ENCODE assay signal across 26 cellular contexts in the genomic region with DNA sequence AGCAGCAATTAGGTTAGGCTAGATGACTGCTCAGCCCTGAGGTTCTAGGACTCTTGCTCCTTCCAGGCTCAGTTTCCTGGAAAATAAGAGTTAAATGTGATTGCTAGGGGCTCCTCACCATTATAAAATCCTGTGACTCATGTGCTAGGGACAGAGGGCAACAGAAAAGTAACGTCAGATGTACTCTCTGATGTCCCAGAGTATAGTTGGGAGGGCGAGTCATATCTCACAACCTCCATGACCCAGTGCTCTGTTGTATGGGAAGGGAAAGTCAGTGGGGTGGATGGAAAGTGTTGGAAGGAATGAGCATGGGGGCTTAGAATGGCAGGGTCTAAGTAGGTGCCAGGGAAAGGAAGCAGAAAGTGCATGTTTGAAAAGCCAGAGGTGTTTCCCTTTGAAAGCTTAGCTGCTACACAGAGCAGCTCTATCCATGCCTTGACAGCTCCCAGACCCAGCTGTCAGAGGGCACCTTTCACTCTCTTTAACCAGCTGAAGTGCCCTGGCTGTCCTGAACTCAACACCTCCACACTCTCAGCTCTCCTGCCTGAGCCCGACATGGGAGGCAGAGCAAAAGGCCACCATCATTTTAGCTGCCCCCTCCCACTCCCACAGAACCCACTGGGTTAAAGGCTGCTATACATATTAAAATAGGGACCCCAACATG. TPM values are rescaled to one million over a fixed set of nuclear protein-coding genes. Genes with fewer than 3 reads are reported as not detected.
DNase-seq lines count a peak whose midpoint lies in the region; ATAC-seq and TF ChIP-seq lines count a peak whose summit lies in the region.
"Had no signal": no experiment of that assay in that cellular context is flagged by ENCODE, and none has a peak within 500 bp of the region (broad histone marks: within the 10 kb centered on the region; RNA-seq: fewer than 3 reads in every experiment).

No MANE protein-coding gene starts in this region.

- TF ChIP-seq CTCF in mammary epithelial cell (conservative IDR thresholded peaks at IDR 0.05 in 1 of 2, IDR thresholded peaks at IDR 0.05 in 1 of 2; ENCODE audit: extremely low read depth in 1 of 2, insufficient read depth in 1 of 2, low read depth in 1 of 2, low read length in 2 of 2) (no peak), cardiac muscle cell (IDR thresholded peaks at IDR 0.05; ENCODE audit: low read depth, low read length) (no peak), lung (IDR thresholded peaks at IDR 0.05; ENCODE audit: control extremely low read depth, extremely low read depth) (no peak), MM.1S (IDR thresholded peaks at IDR 0.05; ENCODE audit: low read length) (no peak)

- DNase-seq in EH (ENCODE audit: low read depth) (peak; percentile 41), mammary epithelial cell (peak; percentile 45), cardiac muscle cell (ENCODE audit: low read depth in 1 of 2, low spot score in 1 of 2) (peak in 1 of 2 donors; percentile 97), lung (ENCODE audit: low spot score) (no peak), MM.1S (no peak), substantia nigra (lab: John Stamatoyannopoulos, UW) (no peak), G401 (ENCODE audit: low spot score) (no peak)
- DNase-seq in activated naive CD8-positive, alpha-beta T cell treated with anti-CD3 and anti-CD28 coated beads for 36 hours: no peak
- DNase-seq: activated CD4-positive, alpha-beta T cell treated with anti-CD3 and anti-CD28 coated beads, Interleukin-2, amount 50 U/mL, for 4 hours; activated naive CD8-positive, alpha-beta T cell treated with anti-CD3 and anti-CD28 coated beads, Interleukin-2, amount 50 U/mL, for 24 hours; activated T-cell treated with anti-CD3 and anti-CD28 coated beads, Interleukin-2, amount 50 U/mL, for 72 hours; Caco-2; DND-41; GOT3; NCI-H1930; NCI-H2227 treated with DMSO at 0.1 percent for 48 hours; NCI-H526; NK-92 treated with Interleukin-12 subunit alpha and Interleukin-12 subunit beta, amount 100 ng/mL, for 24 hours; stimulated activated naive B cell treated with anti-CD40 and anti-IgM and Interleukin-4, amounts not matched to agents 10 μg/mL and 1 μg/mL and 100 μg/mL, for 72 hours; upper lobe of right lung had no signal

- no peak overlapping the region for H3K27ac Mint-ChIP-seq in activated naive CD8-positive, alpha-beta T cell treated with anti-CD3 and anti-CD28 coated beads for 36 hours
- H3K27ac Mint-ChIP-seq: activated naive CD8-positive, alpha-beta T cell treated with anti-CD3 and anti-CD28 coated beads, Interleukin-2, amount 50 U/mL, for 24 hours; activated T-cell treated with anti-CD3 and anti-CD28 coated beads, Interleukin-2, amount 50 U/mL, for 72 hours; CD14-positive monocyte; natural killer cell treated with Interleukin-12 subunit alpha and Interleukin-12 subunit beta and Interleukin-15 and Interleukin-18, amount 100 ng/mL, for 72 hours; stimulated activated naive B cell treated with anti-CD40 and anti-IgM and Interleukin-4, amounts not matched to agents 10 μg/mL and 1 μg/mL and 100 μg/mL, for 72 hours; T-helper 1 cell treated with Interleukin-12 subunit alpha and Interleukin-12 subunit beta and Interleukin-4 antibody, amounts not matched to agents 30 μg/mL and 1 μg/mL, for 36 hours had no signal

- no peaks in the 10 kb centered on the region for H3K36me3 Mint-ChIP-seq in activated naive CD8-positive, alpha-beta T cell treated with anti-CD3 and anti-CD28 coated beads for 36 hours
- H3K36me3 Mint-ChIP-seq: CD14-positive monocyte; natural killer cell treated with Interleukin-12 subunit alpha and Interleukin-12 subunit beta and Interleukin-15 and Interleukin-18, amount 100 ng/mL, for 72 hours; stimulated activated naive B cell treated with anti-CD40 and anti-IgM and Interleukin-4, amounts not matched to agents 10 μg/mL and 1 μg/mL and 100 μg/mL, for 72 hours had no signal

- 64% methylated on average over 3 of the region's 3 CpGs for WGBS in mammary epithelial cell (ENCODE audit: low coverage, missing lambda C conversion rate)
- WGBS in lung, 2 donors: 80 to 94% methylated on average over 3 of the region's 3 CpGs

- H3K27me3 Mint-ChIP-seq in activated naive CD8-positive, alpha-beta T cell treated with anti-CD3 and anti-CD28 coated beads for 36 hours: no peaks in the 10 kb centered on the region
- H3K27me3 Mint-ChIP-seq: activated naive CD8-positive, alpha-beta T cell treated with anti-CD3 and anti-CD28 coated beads, Interleukin-2, amount 50 U/mL, for 24 hours had no signal

- H3K79me2 ChIP-seq in mammary epithelial cell (ENCODE audit: insufficient read depth, low read length) (no peaks in the 10 kb centered on the region), MM.1S (ENCODE audit: low read length) (no peaks in the 10 kb centered on the region)

- no peaks in the 10 kb centered on the region for H3K4me1 Mint-ChIP-seq in activated naive CD8-positive, alpha-beta T cell treated with anti-CD3 and anti-CD28 coated beads for 36 hours
- H3K4me1 Mint-ChIP-seq: activated naive CD8-positive, alpha-beta T cell treated with anti-CD3 and anti-CD28 coated beads, Interleukin-2, amount 50 U/mL, for 24 hours; CD14-positive monocyte; stimulated activated naive B cell treated with anti-CD40 and anti-IgM and Interleukin-4, amounts not matched to agents 10 μg/mL and 1 μg/mL and 100 μg/mL, for 72 hours had no signal

- H4K20me1 ChIP-seq in mammary epithelial cell (ENCODE audit: insufficient read depth, low read length): no peaks in the 10 kb centered on the region
- no peaks in the 10 kb centered on the region for H4K20me1 ChIP-seq in MM.1S (ENCODE audit: insufficient read depth, low read length)

- no TSS peak for BruUV-seq in mammary epithelial cell (replicated peaks; lab: Mats Ljungman, UMichigan)

- H3K9me3 Mint-ChIP-seq in activated naive CD8-positive, alpha-beta T cell treated with anti-CD3 and anti-CD28 coated beads for 36 hours: no peaks in the 10 kb centered on the region
- H3K9me3 Mint-ChIP-seq: activated naive CD8-positive, alpha-beta T cell treated with anti-CD3 and anti-CD28 coated beads, Interleukin-2, amount 50 U/mL, for 24 hours; activated T-cell treated with anti-CD3 and anti-CD28 coated beads, Interleukin-2, amount 50 U/mL, for 72 hours; natural killer cell treated with Interleukin-12 subunit alpha and Interleukin-12 subunit beta and Interleukin-15 and Interleukin-18, amount 100 ng/mL, for 72 hours; stimulated activated naive B cell treated with anti-CD40 and anti-IgM and Interleukin-4, amounts not matched to agents 10 μg/mL and 1 μg/mL and 100 μg/mL, for 72 hours; T-helper 1 cell treated with Interleukin-12 subunit alpha and Interleukin-12 subunit beta and Interleukin-4 antibody, amounts not matched to agents 30 μg/mL and 1 μg/mL, for 36 hours had no signal

- H3K9ac ChIP-seq in mammary epithelial cell (ENCODE audit: insufficient read depth, low read length) (no peak overlapping the region), MM.1S (ENCODE audit: low read length) (no peak overlapping the region)

- no peak overlapping the region for H3K4me3 Mint-ChIP-seq in activated naive CD8-positive, alpha-beta T cell treated with anti-CD3 and anti-CD28 coated beads for 36 hours
- H3K4me3 Mint-ChIP-seq: activated naive CD8-positive, alpha-beta T cell treated with anti-CD3 and anti-CD28 coated beads, Interleukin-2, amount 50 U/mL, for 24 hours; activated T-cell treated with anti-CD3 and anti-CD28 coated beads, Interleukin-2, amount 50 U/mL, for 72 hours; CD14-positive monocyte; natural killer cell treated with Interleukin-12 subunit alpha and Interleukin-12 subunit beta and Interleukin-15 and Interleukin-18, amount 100 ng/mL, for 72 hours; stimulated activated naive B cell treated with anti-CD40 and anti-IgM and Interleukin-4, amounts not matched to agents 10 μg/mL and 1 μg/mL and 100 μg/mL, for 72 hours; T-helper 1 cell treated with Interleukin-12 subunit alpha and Interleukin-12 subunit beta and Interleukin-4 antibody, amounts not matched to agents 30 μg/mL and 1 μg/mL, for 36 hours had no signal

- H3K4me1 ChIP-seq in mammary epithelial cell (ENCODE audit: insufficient read depth, low read length) (peaks cover 36% of the 10 kb centered on the region), cardiac muscle cell (ENCODE audit: low read depth) (peaks cover 31% of the 10 kb centered on the region), lung (ENCODE audit: control insufficient read depth in 2 of 2, insufficient read depth in 2 of 2, low read length in 2 of 2) (peaks cover 0 to 3% of the 10 kb centered on the region in 2 donors), MM.1S (ENCODE audit: low read length) (no peaks in the 10 kb centered on the region)
- H3K4me1 ChIP-seq: Caco-2 had no signal

- no peak overlapping the region for H3K4me2 ChIP-seq in mammary epithelial cell (ENCODE audit: insufficient read depth, low read depth, low read length)
- H3K4me2 ChIP-seq in MM.1S (ENCODE audit: low read depth, low read length): no peak overlapping the region

- no peak overlapping the region for H3K27ac ChIP-seq in mammary epithelial cell (ENCODE audit: insufficient read depth, low read depth, low read length)
- peak overlapping the region; percentile 86 for H3K27ac ChIP-seq in cardiac muscle cell
- peak overlapping the region; percentile 17 to 63 for H3K27ac ChIP-seq in lung (ENCODE audit: low read depth in 1 of 2, low read length in 1 of 2)
- H3K27ac ChIP-seq in MM.1S (ENCODE audit: low read length): no peak overlapping the region
- no peak overlapping the region for H3K27ac ChIP-seq in substantia nigra (ENCODE audit: low read depth, low read length, poor library complexity, severe bottlenecking)
- H3K27ac ChIP-seq: skin epidermis, upper lobe of right lung had no signal

- H3K36me3 ChIP-seq in mammary epithelial cell (ENCODE audit: insufficient read depth, low read length) (no peaks in the 10 kb centered on the region), cardiac muscle cell (no peaks in the 10 kb centered on the region), lung (ENCODE audit: control insufficient read depth in 2 of 2, insufficient read depth in 2 of 2, low read length in 2 of 2) (no peaks in the 10 kb centered on the region), MM.1S (replicated peaks; ENCODE audit: insufficient read depth, low read length) (no peaks in the 10 kb centered on the region)
- H3K36me3 ChIP-seq: upper lobe of right lung had no signal

- CTCF ChIA-PET in mammary epithelial cell (lab: Charles Lee; ENCODE audit: low non-redundant PET): no interaction called here

- dilution Hi-C loops in mammary epithelial cell (cut with HindIII; ENCODE audit: low sequenced_read_pairs): loop anchor here (5.0 kb wide), 2 partner anchors 33 to 68 kb away; no protein-coding TSS in a partner anchor

- H2AFZ ChIP-seq in mammary epithelial cell (ENCODE audit: low read depth, low read length) (peak overlapping the region; percentile 18), MM.1S (ENCODE audit: low read length) (no peak overlapping the region)

- H3K27me3 ChIP-seq in mammary epithelial cell (ENCODE audit: insufficient read depth, low read length) (no peaks in the 10 kb centered on the region), cardiac muscle cell (no peaks in the 10 kb centered on the region), lung (ENCODE audit: control insufficient read depth, insufficient read depth) (no peaks in the 10 kb centered on the region), MM.1S (replicated peaks; ENCODE audit: insufficient read depth, low read length) (no peaks in the 10 kb centered on the region)
- H3K27me3 ChIP-seq: upper lobe of right lung had no signal

- no peaks in the 10 kb centered on the region for H3K9me3 ChIP-seq in mammary epithelial cell (replicated peaks; ENCODE audit: insufficient read depth, low read length)
- no peaks in the 10 kb centered on the region for H3K9me3 ChIP-seq in cardiac muscle cell (ENCODE audit: low read depth)
- H3K9me3 ChIP-seq in lung (ENCODE audit: control insufficient read depth in 2 of 2, insufficient read depth in 1 of 2, low read length in 1 of 2): no peaks in the 10 kb centered on the region
- H3K9me3 ChIP-seq in MM.1S (replicated peaks; ENCODE audit: insufficient read depth, low read length): no peaks in the 10 kb centered on the region
- H3K9me3 ChIP-seq: Caco-2, upper lobe of right lung had no signal

- in situ Hi-C loops in mammary epithelial cell (cut with MboI; ENCODE audit: low sequenced_read_pairs in 2 of 2): no loop called here
- in situ Hi-C loops in G401 (cut with HindIII; ENCODE audit: low sequenced_read_pairs): no loop called here

- no peaks in the 10 kb centered on the region for H3F3A ChIP-seq in MM.1S (ENCODE audit: insufficient read depth, low read length)

- intact Hi-C loops in mammary epithelial cell (cut with micrococcal nuclease): no loop called here

- H3K4me3 ChIP-seq in mammary epithelial cell (replicated peaks in 1 of 3; ENCODE audit: insufficient read depth in 1 of 3, low read depth in 2 of 3, low read length in 3 of 3): no peak overlapping the region
- H3K4me3 ChIP-seq in cardiac muscle cell: no peak overlapping the region
- H3K4me3 ChIP-seq in lung: no peak overlapping the region
- no peak overlapping the region for H3K4me3 ChIP-seq in MM.1S (ENCODE audit: low read length)
- H3K4me3 ChIP-seq: skin epidermis, upper lobe of right lung had no signal

- H3K9me2 ChIP-seq in MM.1S (replicated peaks; ENCODE audit: insufficient read depth, low read length): no peaks in the 10 kb centered on the region

- ATAC-seq in lung (ENCODE audit: insufficient read depth, low FRiP score): no peak
- ATAC-seq: activated naive CD8-positive, alpha-beta T cell treated with anti-CD3 and anti-CD28 coated beads, Interleukin-2, amount 50 U/mL, for 24 hours; activated T-cell treated with anti-CD3 and anti-CD28 coated beads, Interleukin-2, amount 50 U/mL, for 72 hours; natural killer cell treated with Interleukin-12 subunit alpha and Interleukin-12 subunit beta and Interleukin-15 and Interleukin-18, amount 100 ng/mL, for 72 hours; SK-N-SH treated with all-trans-retinoic acid at 6 μM for 48 hours; stimulated activated naive B cell treated with anti-CD40 and anti-IgM and Interleukin-4, amounts not matched to agents 10 μg/mL and 1 μg/mL and 100 μg/mL, for 72 hours; upper lobe of right lung had no signal

RNA-seq across cellular contexts. Expression of gene GJA5, which starts 11.6 kb away (rescaled TPM):
- total RNA-seq in mammary epithelial cell: 100 to 1,000 TPM in 1 of 2 donors, 10 to 100 TPM in 1; 17.0 to 255 TPM
- polyA plus RNA-seq in mammary epithelial cell: 27.4 TPM
- 17.0 TPM for polyA minus RNA-seq in mammary epithelial cell
- total RNA-seq in cardiac muscle cell: 23.9 and 25.8 TPM in 2 replicates
- polyA plus RNA-seq in cardiac muscle cell: 12.3 and 21.5 TPM in 2 replicates
- total RNA-seq in lung: 10 to 100 TPM; 25.9 to 38.3 TPM
- 10 to 100 TPM in 1 of 2 donors, 1 to 10 TPM in 1; 7.7 to 11.1 TPM for polyA plus RNA-seq in lung
- not detected for total RNA-seq in activated naive CD8-positive, alpha-beta T cell treated with anti-CD3 and anti-CD28 coated beads for 36 hours
- not detected in 2 replicates for total RNA-seq in G401 (2014; rRNA removed; shearing (Covaris generic))
- total RNA-seq: activated T-cell treated with anti-CD3 and anti-CD28 coated beads, Interleukin-2, amount 50 U/mL, for 72 hours; HT1080; natural killer cell treated with Interleukin-12 subunit alpha and Interleukin-12 subunit beta and Interleukin-15 and Interleukin-18, amount 100 ng/mL, for 72 hours had no signal
- polyA plus RNA-seq: CD14-positive monocyte had no signal

Comparison
In these comparisons a context has a peak if more than half of its experiments do, and no peak if none do; other contexts are left out.
1. DNase-seq: peak in EH (single experiment) and mammary epithelial cell (single experiment); none in lung (single experiment), MM.1S (single experiment), activated naive CD8-positive, alpha-beta T cell treated with anti-CD3 and anti-CD28 coated beads for 36 hours (single experiment), substantia nigra (0 of 49) and G401 (single experiment).
2. H3K27ac ChIP-seq: peak in cardiac muscle cell (single experiment) and lung (2 of 2); none in mammary epithelial cell (single experiment), MM.1S (single experiment) and substantia nigra (single experiment).
3. RNA of gene GJA5, which starts 11.6 kb away (total RNA-seq): 17.0 to 255 TPM in mammary epithelial cell, 25.9 to 38.3 TPM in lung and 23.9 to 25.8 TPM in cardiac muscle cell; not detected in activated naive CD8-positive, alpha-beta T cell treated with anti-CD3 and anti-CD28 coated beads for 36 hours and not detected in G401; every median in the first group is over 10 times any median in the second.